In the genomic region with DNA sequence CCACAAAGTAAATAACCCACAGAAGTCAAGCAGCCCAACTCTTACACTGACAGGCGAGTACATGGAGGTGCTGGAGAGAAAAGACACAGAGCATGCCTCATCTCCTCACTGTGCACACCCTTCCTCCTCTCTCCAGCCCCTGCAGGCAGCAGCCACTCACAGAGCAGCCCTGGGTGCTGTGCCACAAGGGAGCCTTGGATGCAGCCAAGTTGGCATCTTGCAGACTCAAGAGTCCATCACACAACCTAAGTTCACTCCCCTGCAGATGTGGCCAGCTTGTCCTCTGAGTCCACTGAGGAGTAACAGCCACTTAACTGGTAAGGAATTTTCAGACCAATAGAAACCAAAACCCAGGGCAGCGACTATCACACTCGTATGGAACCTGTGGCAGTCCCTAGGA, we compare ENCODE assay signal across 11 cellular contexts. TPM values are rescaled to one million over a fixed set of nuclear protein-coding genes. Genes with fewer than 3 reads are reported as not detected.
A peak's percentile ranks its signal among the peaks of the same experiment; 100 is the strongest.
DNase-seq lines count a peak whose midpoint lies in the region; ATAC-seq and TF ChIP-seq lines count a peak whose summit lies in the region.
"Had no signal": no experiment of that assay in that cellular context is flagged by ENCODE, and none has a peak within 500 bp of the region (broad histone marks: within the 10 kb centered on the region; RNA-seq: fewer than 3 reads in every experiment).

No MANE protein-coding gene starts in this region.

- H4K20me1 ChIP-seq in Karpas-422 (ENCODE audit: insufficient read depth, low read depth, low read length): peaks cover 64% of the 10 kb centered on the region
- H4K20me1 ChIP-seq in osteoblast (ENCODE audit: insufficient read depth, low read length): peaks cover 99% of the 10 kb centered on the region

- POLR2A ChIA-PET in CD8-positive, alpha-beta T cell (lab: Charles Lee): no interaction called here

- no peak for DNase-seq in CD8-positive, alpha-beta T cell
- DNase-seq in Karpas-422 (no peak), osteoblast (ENCODE audit: insufficient read length, low spot score, missing footprints) (no peak), kidney glomerular epithelial cell (lab: John Stamatoyannopoulos, UW) (no peak), retina (no peak), aorta (no peak)
- DNase-seq: body of pancreas, erythroblast, MV-4-11 had no signal

- H3K27me3 ChIP-seq in CD8-positive, alpha-beta T cell (ENCODE audit: insufficient read depth, low read length): no peaks in the 10 kb centered on the region
- H3K27me3 ChIP-seq in Karpas-422 (ENCODE audit: low read length) (no peaks in the 10 kb centered on the region), osteoblast (ENCODE audit: insufficient read depth, low read length) (no peaks in the 10 kb centered on the region), aorta (ENCODE audit: control insufficient read depth in 1 of 2, insufficient read depth in 2 of 2, low read length in 1 of 2) (no peaks in the 10 kb centered on the region)
- H3K27me3 ChIP-seq: body of pancreas, suprapubic skin had no signal

- CTCF ChIA-PET in CD8-positive, alpha-beta T cell (lab: Charles Lee): interaction anchor here (1.0 to 1.4 kb wide), 2 partner anchors 134 to 271 kb away, joined by 3 to 5 read pairs; a partner anchor contains a TSS

- H3K9me3 ChIP-seq in CD8-positive, alpha-beta T cell (ENCODE audit: low read length): no peaks in the 10 kb centered on the region
- no peaks in the 10 kb centered on the region for H3K9me3 ChIP-seq in Karpas-422 (ENCODE audit: low read length)
- H3K9me3 ChIP-seq in osteoblast (ENCODE audit: low read depth, low read length): no peaks in the 10 kb centered on the region
- H3K9me3 ChIP-seq in aorta (ENCODE audit: control insufficient read depth, low read length): no peaks in the 10 kb centered on the region
- H3K9me3 ChIP-seq: body of pancreas, suprapubic skin had no signal

- H3K9ac ChIP-seq in Karpas-422 (ENCODE audit: low read length): peak overlapping the region; percentile 71; the same call in 1 of the 2 replicates

- no peaks in the 10 kb centered on the region for H3K27me3 Mint-ChIP-seq in CD8-positive, alpha-beta T cell (ENCODE audit: low read depth)
- H3K27me3 Mint-ChIP-seq in brain: no peaks in the 10 kb centered on the region

- no peaks in the 10 kb centered on the region for H3K9me3 Mint-ChIP-seq in CD8-positive, alpha-beta T cell
- peaks cover 0 to 2% (median 0%) of the 10 kb centered on the region in 5 experiments for H3K9me3 Mint-ChIP-seq in brain

- H3K4me3 Mint-ChIP-seq in CD8-positive, alpha-beta T cell: peak overlapping the region; percentile 57
- H3K4me3 Mint-ChIP-seq in brain: peak overlapping the region in 4 of 5 experiments; percentile 31 to 45 (median 32)

- H3K79me2 ChIP-seq in Karpas-422 (ENCODE audit: low read length): peaks cover 97% of the 10 kb centered on the region
- peaks cover 100% of the 10 kb centered on the region for H3K79me2 ChIP-seq in osteoblast (ENCODE audit: insufficient read depth, low read length)

- peaks cover 95% of the 10 kb centered on the region for H3K4me1 Mint-ChIP-seq in CD8-positive, alpha-beta T cell (ENCODE audit: low read depth)
- peaks cover 99% of the 10 kb centered on the region for H3K4me1 Mint-ChIP-seq in brain

- TF ChIP-seq CTCF in CD8-positive, alpha-beta T cell (IDR thresholded peaks at IDR 0.05): no peak
- TF ChIP-seq CTCF in brain (conservative IDR thresholded peaks at IDR 0.05) (no peak), osteoblast (IDR thresholded peaks at IDR 0.05; ENCODE audit: extremely low read depth, low read depth, low read length) (no peak)

- H3K4me1 ChIP-seq in CD8-positive, alpha-beta T cell (ENCODE audit: insufficient read depth, low read length): peaks cover 93% of the 10 kb centered on the region
- peaks cover 97% of the 10 kb centered on the region for H3K4me1 ChIP-seq in Karpas-422 (ENCODE audit: low read length)
- H3K4me1 ChIP-seq in osteoblast (ENCODE audit: insufficient read depth, low read length): peaks cover 50% of the 10 kb centered on the region
- H3K4me1 ChIP-seq in aorta (ENCODE audit: control insufficient read depth in 1 of 2, insufficient read depth in 2 of 2, low read length in 2 of 2): peaks cover 13 to 25% of the 10 kb centered on the region in 2 donors

- intact Hi-C loops in CD8-positive, alpha-beta T cell (cut with DNase I, micrococcal nuclease): loop anchor here in 1 of 2 experiments (5.0 kb wide), 1 partner anchor 37 kb away; no protein-coding TSS in a partner anchor
- intact Hi-C loops in aorta (cut with DNase I): loop anchor here (5.0 kb wide), 1 partner anchor 37 kb away; no protein-coding TSS in a partner anchor

- peak overlapping the region; percentile 86 for H3K27ac Mint-ChIP-seq in CD8-positive, alpha-beta T cell
- H3K27ac Mint-ChIP-seq in brain: peak overlapping the region; percentile 76 to 99 (median 80)

- no peak overlapping the region for H2AFZ ChIP-seq in Karpas-422 (ENCODE audit: low read length)
- H2AFZ ChIP-seq in osteoblast (ENCODE audit: low read length): no peak overlapping the region

- WGBS in aorta, 2 donors: 43 to 54% methylated on average over 3 of the region's 3 CpGs

- ATAC-seq in CD8-positive, alpha-beta T cell: no peak
- ATAC-seq in aorta (ENCODE audit: low FRiP score): no peak
- ATAC-seq: body of pancreas had no signal

- H3K27ac ChIP-seq in CD8-positive, alpha-beta T cell (ENCODE audit: low read depth, low read length): no peak overlapping the region
- H3K27ac ChIP-seq in Karpas-422 (ENCODE audit: low read length) (peak overlapping the region; percentile 88), osteoblast (ENCODE audit: low read depth, low read length) (peak overlapping the region; percentile 51), aorta (ENCODE audit: low read depth in 1 of 2, low read length in 2 of 2) (no peak overlapping the region)
- H3K27ac ChIP-seq: body of pancreas had no signal

- H3K36me3 Mint-ChIP-seq in CD8-positive, alpha-beta T cell: no peaks in the 10 kb centered on the region
- H3K36me3 Mint-ChIP-seq in brain: no peaks in the 10 kb centered on the region

- no peaks in the 10 kb centered on the region for H3K9me2 ChIP-seq in Karpas-422 (replicated peaks; ENCODE audit: insufficient read depth, low read length)

- no peak overlapping the region for H3K4me3 ChIP-seq in CD8-positive, alpha-beta T cell (ENCODE audit: low read depth, low read length)
- H3K4me3 ChIP-seq in Karpas-422 (ENCODE audit: low read length) (no peak overlapping the region), osteoblast (ENCODE audit: insufficient read depth, low read length) (no peak overlapping the region), aorta (ENCODE audit: low read length in 2 of 2) (no peak overlapping the region)
- H3K4me3 ChIP-seq: body of pancreas, suprapubic skin had no signal

- peak overlapping the region; percentile 81 for H3K4me2 ChIP-seq in Karpas-422 (ENCODE audit: low read depth, low read length, poor library complexity, severe bottlenecking)
- no peak overlapping the region for H3K4me2 ChIP-seq in osteoblast (ENCODE audit: insufficient read depth, low read length)

- no peaks in the 10 kb centered on the region for H3K36me3 ChIP-seq in CD8-positive, alpha-beta T cell (ENCODE audit: insufficient read depth, low read length)
- no peaks in the 10 kb centered on the region for H3K36me3 ChIP-seq in Karpas-422 (ENCODE audit: insufficient read depth, low read length)
- H3K36me3 ChIP-seq in osteoblast (ENCODE audit: insufficient read depth, low read length): no peaks in the 10 kb centered on the region
- no peaks in the 10 kb centered on the region for H3K36me3 ChIP-seq in aorta (ENCODE audit: control insufficient read depth in 1 of 2, insufficient read depth in 2 of 2, low read length in 1 of 2)
- H3K36me3 ChIP-seq: suprapubic skin had no signal

RNA-seq across cellular contexts. Expression of a gene that starts 47.4 kb away (rescaled TPM):
- total RNA-seq in CD8-positive, alpha-beta T cell: 100 to 1,000 TPM; 123 to 128 TPM
- 41.4 and 58.6 TPM in 2 replicates for total RNA-seq in Karpas-422 (2014; rRNA removed; shearing (Covaris generic); ENCODE audit: low replicate concordance)
- polyA plus RNA-seq in brain (ENCODE audit: insufficient read depth, low read depth, low replicate concordance) (46.0 TPM), aorta (10 to 100 TPM; 12.3 to 50.6 TPM)
- total RNA-seq in osteoblast (25.0 and 25.7 TPM in 2 replicates), aorta (100 to 1,000 TPM; 123 to 126 TPM)

RNA-seq across cellular contexts. Expression of a gene that starts 52.6 kb away (rescaled TPM):
- under 1 TPM; 0.19 to 0.62 TPM for total RNA-seq in CD8-positive, alpha-beta T cell
- 0.11 and 1.6 TPM in 2 replicates for total RNA-seq in Karpas-422 (2014; rRNA removed; shearing (Covaris generic); ENCODE audit: low replicate concordance)
- not detected for polyA plus RNA-seq in brain (ENCODE audit: insufficient read depth, low read depth, low replicate concordance)
- total RNA-seq in osteoblast: 0.29 TPM in 1 of 2 replicates, not detected in the other
- total RNA-seq in aorta: 1 to 10 TPM in 1 of 2 donors, under 1 TPM in 1; 0.48 to 1.0 TPM
- polyA plus RNA-seq in aorta: 1 to 10 TPM in 1 of 2 donors, not detected in 1; 1.0 TPM
- total RNA-seq: body of pancreas had no signal

Comparison
In these comparisons a context has a peak if more than half of its experiments do, and no peak if none do; other contexts are left out.
1. H3K27ac ChIP-seq: peak in Karpas-422 (single experiment) and osteoblast (single experiment); none in CD8-positive, alpha-beta T cell (single experiment) and aorta (0 of 2).